Comparison of ENCODE assay signal across 1 cellular context in genomic region chr6:36566418-36566905, GRCh38.
A peak's percentile ranks its signal among the peaks of the same experiment; 100 is the strongest.
TF ChIP-seq lines count a peak whose summit lies in the region.

No MANE protein-coding gene starts in this region.

TF ChIP-seq in HepG2, 621 proteins besides CTCF, POLR2A, EP300 and RAD21 (continued from another document):
- TF ChIP-seq NFAT5 (CRISPR knock-in tag; IDR thresholded peaks at IDR 0.05) (no peak), AHDC1 (CRISPR knock-in tag; IDR thresholded peaks at IDR 0.05; ENCODE audit: borderline replicate concordance) (peak; percentile 81; the same call in 1 of the 2 replicates)
